Comparison of ENCODE assay signal across 13 cellular contexts in the genomic region with DNA sequence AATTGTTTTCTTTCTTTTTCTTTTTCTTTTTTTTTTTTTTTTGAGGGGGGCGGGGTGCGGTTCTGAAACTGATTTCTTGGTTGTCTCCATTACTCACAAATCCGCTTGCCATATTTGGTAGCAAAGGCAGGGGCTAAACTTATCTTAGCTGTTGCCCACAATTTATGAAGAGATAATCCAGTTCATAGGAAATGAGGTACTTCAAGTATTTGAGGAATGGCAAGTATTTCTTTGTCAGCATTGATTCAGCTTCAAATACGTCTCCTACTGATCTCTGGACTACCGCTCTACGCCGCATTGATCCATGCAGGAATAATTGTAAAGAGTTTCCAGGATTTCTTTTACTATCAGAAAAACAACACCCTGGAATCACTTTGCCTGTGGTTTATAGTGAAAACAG.
DNase-seq lines count a peak whose midpoint lies in the region; ATAC-seq, FAIRE-seq and TF ChIP-seq lines count a peak whose summit lies in the region.
"Had no signal": no experiment of that assay in that cellular context is flagged by ENCODE, and none has a peak within 500 bp of the region (broad histone marks: within the 10 kb centered on the region; RNA-seq: fewer than 3 reads in every experiment).

No MANE protein-coding gene starts in this region.

- peak; percentile 99 for FAIRE-seq in H54 (lab: Jason Lieb, UNC)
- FAIRE-seq: G401.6 had no signal

- TF ChIP-seq POLR2A in H54 (IDR thresholded peaks at IDR 0.05; ENCODE audit: low read depth, low read length) (no peak), erythroblast (IDR thresholded peaks at IDR 0.05; ENCODE audit: low read length) (no peak)

- peak overlapping the region; percentile 5 for H3K4me3 ChIP-seq in fibroblast of villous mesenchyme (ENCODE audit: low read depth, low read length)
- peak overlapping the region; percentile 32 for H3K4me3 ChIP-seq in skeletal muscle cell (ENCODE audit: low read depth, low read length)
- H3K4me3 ChIP-seq: heart right ventricle had no signal

- no peak for TF ChIP-seq CTCF in fibroblast of villous mesenchyme (IDR thresholded peaks at IDR 0.05; ENCODE audit: insufficient read depth, low read depth, low read length)

- DNase-seq in H54 (ENCODE audit: insufficient read length, low spot score) (peak; percentile 14), fibroblast of villous mesenchyme (ENCODE audit: low read depth) (peak; percentile 89), skeletal muscle cell (ENCODE audit: low read depth) (peak; percentile 65), erythroblast (lab: John Stamatoyannopoulos, UW) (no peak), NCI-H524 treated with DMSO at 0.1 percent for 48 hours (lab: John Stamatoyannopoulos, UW) (no peak)
- DNase-seq: H7; heart right ventricle; NCI-H1694 treated with DMSO at 0.1 percent for 48 hours; stimulated activated naive CD4-positive, alpha-beta T cell had no signal

- ATAC-seq in SK-N-SH treated with all-trans-retinoic acid at 6 μM for 48 hours (peak; percentile 98), HG02610 (IDR thresholded peaks at IDR 0.05; ENCODE audit: unreplicated experiment) (no peak), HG03457 (IDR thresholded peaks at IDR 0.05; ENCODE audit: unreplicated experiment) (no peak)
- ATAC-seq: heart right ventricle had no signal

TF ChIP-seq in SK-N-SH treated with all-trans-retinoic acid at 6 μM for 48 hours, 23 proteins besides CTCF, POLR2A, EP300 and RAD21:
- TF ChIP-seq, protein P1, sequence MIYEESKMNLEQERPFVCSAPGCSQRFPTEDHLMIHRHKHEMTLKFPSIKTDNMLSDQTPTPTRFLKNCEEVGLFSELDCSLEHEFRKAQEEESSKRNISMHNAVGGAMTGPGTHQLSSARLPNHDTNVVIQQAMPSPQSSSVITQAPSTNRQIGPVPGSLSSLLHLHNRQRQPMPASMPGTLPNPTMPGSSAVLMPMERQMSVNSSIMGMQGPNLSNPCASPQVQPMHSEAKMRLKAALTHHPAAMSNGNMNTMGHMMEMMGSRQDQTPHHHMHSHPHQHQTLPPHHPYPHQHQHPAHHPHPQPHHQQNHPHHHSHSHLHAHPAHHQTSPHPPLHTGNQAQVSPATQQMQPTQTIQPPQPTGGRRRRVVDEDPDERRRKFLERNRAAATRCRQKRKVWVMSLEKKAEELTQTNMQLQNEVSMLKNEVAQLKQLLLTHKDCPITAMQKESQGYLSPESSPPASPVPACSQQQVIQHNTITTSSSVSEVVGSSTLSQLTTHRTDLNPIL (CRISPR knock-in tag; IDR thresholded peaks at IDR 0.05; ENCODE audit: low read depth) = 0 out of 2 replicates have a peak, but pooled peaks have one; percentile 30
- TF ChIP-seq ZFP30 (CRISPR knock-in tag; IDR thresholded peaks at IDR 0.05) (no peak), ZNF70 (CRISPR knock-in tag; IDR thresholded peaks at IDR 0.05) (no peak), RARB (CRISPR knock-in tag; IDR thresholded peaks at IDR 0.05) (no peak), ISL1 (CRISPR knock-in tag; IDR thresholded peaks at IDR 0.05) (peak; percentile 68)
- TF ChIP-seq, protein P2, sequence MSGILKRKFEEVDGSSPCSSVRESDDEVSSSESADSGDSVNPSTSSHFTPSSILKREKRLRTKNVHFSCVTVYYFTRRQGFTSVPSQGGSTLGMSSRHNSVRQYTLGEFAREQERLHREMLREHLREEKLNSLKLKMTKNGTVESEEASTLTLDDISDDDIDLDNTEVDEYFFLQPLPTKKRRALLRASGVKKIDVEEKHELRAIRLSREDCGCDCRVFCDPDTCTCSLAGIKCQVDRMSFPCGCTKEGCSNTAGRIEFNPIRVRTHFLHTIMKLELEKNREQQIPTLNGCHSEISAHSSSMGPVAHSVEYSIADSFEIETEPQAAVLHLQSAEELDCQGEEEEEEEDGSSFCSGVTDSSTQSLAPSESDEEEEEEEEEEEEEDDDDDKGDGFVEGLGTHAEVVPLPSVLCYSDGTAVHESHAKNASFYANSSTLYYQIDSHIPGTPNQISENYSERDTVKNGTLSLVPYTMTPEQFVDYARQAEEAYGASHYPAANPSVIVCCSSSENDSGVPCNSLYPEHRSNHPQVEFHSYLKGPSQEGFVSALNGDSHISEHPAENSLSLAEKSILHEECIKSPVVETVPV (CRISPR knock-in tag; IDR thresholded peaks at IDR 0.05) = no peak

Comparison
In these comparisons a context has a peak if more than half of its experiments do, and no peak if none do; other contexts are left out.
1. DNase-seq: peak in H54 (single experiment), fibroblast of villous mesenchyme (single experiment) and skeletal muscle cell (single experiment); none in erythroblast (0 of 2) and NCI-H524 treated with DMSO at 0.1 percent for 48 hours (single experiment).